8 cellular contexts compared by ENCODE assay signal in genomic region chr18:8607776-8608682, GRCh38. TPM values are rescaled to one million over a fixed set of nuclear protein-coding genes. Genes with fewer than 3 reads are reported as not detected.
DNase-seq lines count a peak whose midpoint lies in the region; ATAC-seq and TF ChIP-seq lines count a peak whose summit lies in the region.

No MANE protein-coding gene starts in this region.

- H3K4me3 Mint-ChIP-seq in brain, result peak overlapping the region; percentile 81 to 97 (median 90)
- peak overlapping the region; percentile 83 for H3K4me3 Mint-ChIP-seq in mesothelial cell of epicardium

- H3K36me3 Mint-ChIP-seq in brain, result peaks cover 10% of the 10 kb centered on the region
- no peaks in the 10 kb centered on the region for H3K36me3 Mint-ChIP-seq in mesothelial cell of epicardium

- peak overlapping the region; percentile 58 for H3K4me3 ChIP-seq in GM08714 (ENCODE audit: low read length)

- ATAC-seq in HG03103 (IDR thresholded peaks at IDR 0.05; ENCODE audit: low read depth, unreplicated experiment) (peak; percentile 35), GM18861 (IDR thresholded peaks at IDR 0.05; ENCODE audit: unreplicated experiment) (no peak)

- TF ChIP-seq CTCF in brain (conservative IDR thresholded peaks at IDR 0.05) (no peak), mesothelial cell of epicardium (IDR thresholded peaks at IDR 0.05; ENCODE audit: unreplicated experiment) (no peak)

- no peak for DNase-seq in mesothelial cell of epicardium (ENCODE audit: low spot score in 2 of 2, unreplicated experiment in 2 of 2)
- DNase-seq in NCI-H345 (lab: John Stamatoyannopoulos, UW), result no peak
- no peak for DNase-seq in posterior vena cava (ENCODE audit: low spot score)
- DNase-seq in NCI-H1436 (lab: John Stamatoyannopoulos, UW), result no peak

- intact Hi-C loops in posterior vena cava (cut with DNase I), result no loop called here

- peaks cover 0 to 2% (median 0%) of the 10 kb centered on the region in 5 experiments for H3K9me3 Mint-ChIP-seq in brain
- no peaks in the 10 kb centered on the region for H3K9me3 Mint-ChIP-seq in mesothelial cell of epicardium

- H3K4me1 Mint-ChIP-seq in brain (peaks cover 47% of the 10 kb centered on the region), mesothelial cell of epicardium (peaks cover 36% of the 10 kb centered on the region)

- H3K27me3 Mint-ChIP-seq in brain (peaks cover 17% of the 10 kb centered on the region), mesothelial cell of epicardium (ENCODE audit: low read depth) (peaks cover 10% of the 10 kb centered on the region)

- H3K27ac Mint-ChIP-seq in brain (peak overlapping the region in 3 of 5 experiments; percentile 69 to 90 (median 89)), mesothelial cell of epicardium (peak overlapping the region; percentile 82)

RNA-seq across cellular contexts. Expression of gene RAB12, which starts 1.2 kb away (rescaled TPM):
- polyA plus RNA-seq in brain (ENCODE audit: insufficient read depth, low read depth, low replicate concordance), result 15.1 TPM
- total RNA-seq in mesothelial cell of epicardium, result 31.7 to 33.2 TPM (median 33.0 TPM) in 3 replicates
- total RNA-seq in posterior vena cava, result 10 to 100 TPM; 44.1 to 45.0 TPM
